In the genomic region with DNA sequence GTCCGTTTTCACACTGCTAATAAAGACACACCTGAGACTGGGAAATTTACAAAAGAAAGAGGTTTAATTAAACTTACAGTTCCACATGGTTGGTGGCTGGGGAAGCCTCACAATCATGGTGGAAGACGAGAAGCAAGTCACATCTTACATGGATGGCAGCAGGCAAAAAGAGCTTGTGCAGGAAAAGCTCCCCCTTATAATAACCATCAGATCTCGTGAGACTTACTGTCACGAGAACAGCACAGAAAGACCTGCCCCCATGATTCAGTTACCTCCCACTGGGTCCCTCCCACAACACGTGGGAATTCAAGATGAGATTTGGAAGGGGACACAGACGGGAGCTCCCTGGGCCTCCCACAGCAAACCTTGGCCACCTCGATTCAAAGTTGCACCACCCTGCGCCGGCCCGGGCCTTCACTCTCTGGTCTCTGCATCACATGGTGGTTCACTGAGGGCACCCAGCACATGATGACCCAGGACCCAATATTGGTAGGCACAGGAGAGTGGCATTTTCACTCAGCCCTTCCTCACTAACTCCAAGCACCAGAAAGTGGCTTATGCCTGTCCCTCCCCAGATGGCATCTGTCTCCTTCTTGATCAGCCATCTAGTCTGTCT, we compare ENCODE assay signal across 8 cellular contexts.
"Had no signal": no experiment of that assay in that cellular context is flagged by ENCODE, and none has a peak within 500 bp of the region (broad histone marks: within the 10 kb centered on the region; RNA-seq: fewer than 3 reads in every experiment).

No MANE protein-coding gene starts in this region.

- H3K27ac Mint-ChIP-seq: HFFc6, IgD-negative memory B cell had no signal

- H3K4me3 Mint-ChIP-seq: HFFc6, IgD-negative memory B cell had no signal

- ATAC-seq: HCT116, HepG2 had no signal

- H3K36me3 ChIP-seq: HAP-1 had no signal

- H3K4me1 ChIP-seq: HAP-1 had no signal

- DNase-seq: GM23248, GOT3, HFFc6, KG1 had no signal

- H3K4me3 ChIP-seq: GM23248, HAP-1 had no signal

- H3K9me3 Mint-ChIP-seq: HFFc6, IgD-negative memory B cell had no signal

- H3K27ac ChIP-seq: GM23248 had no signal

- H3K9me3 ChIP-seq: HAP-1 had no signal
